ENCODE assay signal across 8 cellular contexts in the genomic region with DNA sequence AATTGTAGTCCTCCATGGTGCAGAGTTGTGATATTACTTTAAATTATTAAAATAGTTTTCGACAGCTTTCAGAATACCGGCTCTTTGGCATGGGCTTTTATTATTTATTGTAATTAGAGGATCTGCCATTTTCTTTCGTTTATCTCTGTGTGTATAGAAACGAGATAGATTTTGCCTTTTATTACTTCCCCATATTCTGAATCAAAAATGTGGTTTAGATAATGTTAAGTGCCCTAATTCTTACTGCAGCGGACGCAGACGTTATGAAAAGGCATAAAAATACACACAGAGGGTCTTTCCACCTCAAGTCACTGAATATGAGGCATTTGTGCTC. TPM values are rescaled to one million over a fixed set of nuclear protein-coding genes. Genes with fewer than 3 reads are reported as not detected.
DNase-seq lines count a peak whose midpoint lies in the region; ATAC-seq and TF ChIP-seq lines count a peak whose summit lies in the region.

No MANE protein-coding gene starts in this region.

- H3K36me3 ChIP-seq in adipocyte (ENCODE audit: control insufficient read depth, insufficient read depth, low read length, severe bottlenecking) (no peaks in the 10 kb centered on the region), left lung (no peaks in the 10 kb centered on the region), thymus (ENCODE audit: control insufficient read depth, insufficient read depth) (no peaks in the 10 kb centered on the region)

- no peak for ATAC-seq in left lung

- H3K27me3 Mint-ChIP-seq in activated CD4-positive, alpha-beta T cell treated with anti-CD3 and anti-CD28 coated beads, Interleukin-2, amount 10 ng/mL, durations not matched to agents 24 days and 14 days = no peaks in the 10 kb centered on the region

- WGBS in thymus = 3% methylated on average over 7 of the region's 7 CpGs

- H3K4me3 Mint-ChIP-seq in activated CD4-positive, alpha-beta T cell treated with anti-CD3 and anti-CD28 coated beads, Interleukin-2, amount 10 ng/mL, durations not matched to agents 24 days and 14 days = peak overlapping the region; percentile 92

- H3K9me3 ChIP-seq in adipocyte (ENCODE audit: control insufficient read depth, low read length) (no peaks in the 10 kb centered on the region), left lung (no peaks in the 10 kb centered on the region), thymus (ENCODE audit: control insufficient read depth) (no peaks in the 10 kb centered on the region)

- TF ChIP-seq CTCF in left lung (IDR thresholded peaks at IDR 0.05) = no peak

- H3K9ac ChIP-seq in adipocyte (ENCODE audit: low read length) = peak overlapping the region; percentile 98

- no peak for DNase-seq in activated CD4-positive, alpha-beta T cell treated with anti-CD3 and anti-CD28 coated beads, Interleukin-2, amount 10 ng/mL, durations not matched to agents 24 days and 14 days
- no peak for DNase-seq in activated CD4-positive, alpha-beta T cell treated with anti-CD3 and anti-CD28 coated beads, Interleukin-2, amount 50 U/mL, for 48 hours
- DNase-seq in adipocyte (ENCODE audit: low read depth) (no peak), left lung (no peak), NAMALWA (ENCODE audit: low spot score) (no peak), D341Med (ENCODE audit: low spot score) (no peak)
- DNase-seq in stimulated activated CD4-positive, alpha-beta T cell treated with anti-CD3 and anti-CD28 coated beads, Interleukin-4, amount 100 ng/mL, for 4 hours = no peak

- H3K27ac ChIP-seq in left lung (peak overlapping the region; percentile 99), thymus (ENCODE audit: low read depth) (peak overlapping the region; percentile 68)

- no peaks in the 10 kb centered on the region for H3K9me3 Mint-ChIP-seq in activated CD4-positive, alpha-beta T cell treated with anti-CD3 and anti-CD28 coated beads, Interleukin-2, amount 10 ng/mL, durations not matched to agents 24 days and 14 days

- peak overlapping the region; percentile 97 for H3K27ac Mint-ChIP-seq in activated CD4-positive, alpha-beta T cell treated with anti-CD3 and anti-CD28 coated beads, Interleukin-2, amount 10 ng/mL, durations not matched to agents 24 days and 14 days

- H3K4me1 ChIP-seq in adipocyte (ENCODE audit: control insufficient read depth, insufficient read depth, low read length) = peaks cover 37% of the 10 kb centered on the region
- peaks cover 7 to 47% of the 10 kb centered on the region in 2 donors for H3K4me1 ChIP-seq in left lung
- H3K4me1 ChIP-seq in thymus (ENCODE audit: control insufficient read depth, insufficient read depth, low read length) = peaks cover 3% of the 10 kb centered on the region

- H3K27me3 ChIP-seq in adipocyte (replicated peaks; ENCODE audit: control insufficient read depth, insufficient read depth, low read length) (no peaks in the 10 kb centered on the region), left lung (no peaks in the 10 kb centered on the region), thymus (ENCODE audit: control insufficient read depth, insufficient read depth) (no peaks in the 10 kb centered on the region)

- intact Hi-C loops in activated CD4-positive, alpha-beta T cell treated with anti-CD3 and anti-CD28 coated beads, Interleukin-2, amount 10 ng/mL, durations not matched to agents 24 days and 14 days (cut with micrococcal nuclease) = loop anchor here (5.0 kb wide), 1 partner anchor 368 kb away; a partner anchor contains a TSS
- intact Hi-C loops in left lung (cut with DNase I) = no loop called here

- H3K4me1 Mint-ChIP-seq in activated CD4-positive, alpha-beta T cell treated with anti-CD3 and anti-CD28 coated beads, Interleukin-2, amount 10 ng/mL, durations not matched to agents 24 days and 14 days = peaks cover 40% of the 10 kb centered on the region

- peaks cover 9% of the 10 kb centered on the region for H3K36me3 Mint-ChIP-seq in activated CD4-positive, alpha-beta T cell treated with anti-CD3 and anti-CD28 coated beads, Interleukin-2, amount 10 ng/mL, durations not matched to agents 24 days and 14 days (ENCODE audit: low read depth)

- H3K4me3 ChIP-seq in adipocyte (ENCODE audit: low read length) = peak overlapping the region; percentile 97
- peak overlapping the region; percentile 62 to 78 for H3K4me3 ChIP-seq in left lung
- peak overlapping the region; percentile 91 for H3K4me3 ChIP-seq in thymus (ENCODE audit: low read length)

RNA-seq across cellular contexts. Expression of a gene that starts 1.9 kb away (rescaled TPM):
- 56.9 and 58.2 TPM in 2 replicates for total RNA-seq in activated CD4-positive, alpha-beta T cell treated with anti-CD3 and anti-CD28 coated beads, Interleukin-2, amount 10 ng/mL, durations not matched to agents 24 days and 14 days
- 10 to 100 TPM; 29.9 to 37.9 TPM for total RNA-seq in left lung
- 11.3 TPM for polyA plus RNA-seq in thymus
